19 cellular contexts compared by ENCODE assay signal in genomic region chr3:129732200-129732876, GRCh38.
DNase-seq lines count a peak whose midpoint lies in the region; ATAC-seq lines count a peak whose summit lies in the region.
"Had no signal": no experiment of that assay in that cellular context is flagged by ENCODE, and none has a peak within 500 bp of the region (broad histone marks: within the 10 kb centered on the region; RNA-seq: fewer than 3 reads in every experiment).

No MANE protein-coding gene starts in this region.

- H3K27ac ChIP-seq in HUES6 (ENCODE audit: low read depth, low read length): peak overlapping the region; percentile 32; the same call in 1 of the 2 replicates
- H3K27ac ChIP-seq in angular gyrus (ENCODE audit: low read depth, low read length): peak overlapping the region; percentile 16
- H3K27ac ChIP-seq: hepatocyte, neutrophil, sigmoid colon had no signal

- no peaks in the 10 kb centered on the region for H3K27me3 Mint-ChIP-seq in activated T-helper 17 cell treated with anti-CD3 and anti-CD28 coated beads, Interleukin-2, amount 50 U/mL, for 72 hours
- H3K27me3 Mint-ChIP-seq: activated naive CD8-positive, alpha-beta T cell treated with anti-CD3 and anti-CD28 coated beads, Interleukin-2, amount 10 ng/mL, durations not matched to agents 7 days and 5 days; CD4-positive, alpha-beta memory T cell; effector memory CD8-positive, alpha-beta T cell had no signal

- H3K9ac ChIP-seq in HUES6 (ENCODE audit: low read length): no peak overlapping the region

- H3K4me3 ChIP-seq in HUES6 (ENCODE audit: low read depth, low read length): no peak overlapping the region
- H3K4me3 ChIP-seq: hepatocyte, sigmoid colon had no signal

- no peaks in the 10 kb centered on the region for H3K36me3 ChIP-seq in HUES6 (ENCODE audit: control insufficient read depth, insufficient read depth, low read length)
- H3K36me3 ChIP-seq: sigmoid colon had no signal

- H3K9me3 Mint-ChIP-seq in activated T-helper 17 cell treated with anti-CD3 and anti-CD28 coated beads, Interleukin-2, amount 50 U/mL, for 72 hours: no peaks in the 10 kb centered on the region
- H3K9me3 Mint-ChIP-seq: activated naive CD8-positive, alpha-beta T cell treated with anti-CD3 and anti-CD28 coated beads, Interleukin-2, amount 10 ng/mL, durations not matched to agents 7 days and 5 days; CD4-positive, alpha-beta memory T cell; effector memory CD8-positive, alpha-beta T cell had no signal

- no peaks in the 10 kb centered on the region for H3K4me1 Mint-ChIP-seq in activated T-helper 17 cell treated with anti-CD3 and anti-CD28 coated beads, Interleukin-2, amount 50 U/mL, for 72 hours
- H3K4me1 Mint-ChIP-seq: activated naive CD8-positive, alpha-beta T cell treated with anti-CD3 and anti-CD28 coated beads, Interleukin-2, amount 10 ng/mL, durations not matched to agents 7 days and 5 days had no signal

- peaks cover 25% of the 10 kb centered on the region for H3K4me1 ChIP-seq in HUES6 (ENCODE audit: control insufficient read depth, insufficient read depth, low read length)

- no peaks in the 10 kb centered on the region for H3K9me3 ChIP-seq in HUES6 (ENCODE audit: control insufficient read depth, insufficient read depth, low read depth, low read length)
- H3K9me3 ChIP-seq: neutrophil, sigmoid colon had no signal

- H3K4me3 Mint-ChIP-seq in activated T-helper 17 cell treated with anti-CD3 and anti-CD28 coated beads, Interleukin-2, amount 50 U/mL, for 72 hours: no peak overlapping the region
- H3K4me3 Mint-ChIP-seq: activated naive CD8-positive, alpha-beta T cell treated with anti-CD3 and anti-CD28 coated beads, Interleukin-2, amount 10 ng/mL, durations not matched to agents 7 days and 5 days; CD4-positive, alpha-beta memory T cell; effector memory CD8-positive, alpha-beta T cell had no signal

- peak; percentile 31 for DNase-seq in Ammon's horn (ENCODE audit: low spot score)
- DNase-seq in inferior parietal cortex (ENCODE audit: extremely low spot score): peak; percentile 26
- DNase-seq in occipital lobe (lab: John Stamatoyannopoulos, UW): no peak
- no peak for DNase-seq in AG08396 (ENCODE audit: low spot score)
- no peak for DNase-seq in SIG-M5 treated with dmso at 0.1 percent for 504 hours (lab: John Stamatoyannopoulos, UW; ENCODE audit: unreplicated experiment)
- DNase-seq: ACHN; activated naive CD8-positive, alpha-beta T cell treated with anti-CD3 and anti-CD28 coated beads, Interleukin-2, amount 10 ng/mL, durations not matched to agents 7 days and 5 days; CD4-positive, alpha-beta memory T cell; effector memory CD8-positive, alpha-beta T cell; kidney glomerular epithelial cell; MV-4-11; sigmoid colon; stimulated activated CD4-positive, alpha-beta T cell treated with anti-CD3 and anti-CD28 coated beads, Interleukin-1b, Interleukin-23, amount 100 ng/mL, for 48 hours had no signal

- no peak overlapping the region for H3K27ac Mint-ChIP-seq in activated T-helper 17 cell treated with anti-CD3 and anti-CD28 coated beads, Interleukin-2, amount 50 U/mL, for 72 hours
- H3K27ac Mint-ChIP-seq: activated naive CD8-positive, alpha-beta T cell treated with anti-CD3 and anti-CD28 coated beads, Interleukin-2, amount 10 ng/mL, durations not matched to agents 7 days and 5 days; CD4-positive, alpha-beta memory T cell; effector memory CD8-positive, alpha-beta T cell had no signal

- H3K27me3 ChIP-seq in HUES6 (ENCODE audit: control insufficient read depth, insufficient read depth, low read length): no peaks in the 10 kb centered on the region
- H3K27me3 ChIP-seq: hepatocyte, neutrophil, sigmoid colon had no signal

- H3K36me3 Mint-ChIP-seq in activated T-helper 17 cell treated with anti-CD3 and anti-CD28 coated beads, Interleukin-2, amount 50 U/mL, for 72 hours (ENCODE audit: low read depth): no peaks in the 10 kb centered on the region
- H3K36me3 Mint-ChIP-seq: activated naive CD8-positive, alpha-beta T cell treated with anti-CD3 and anti-CD28 coated beads, Interleukin-2, amount 10 ng/mL, durations not matched to agents 7 days and 5 days; CD4-positive, alpha-beta memory T cell had no signal

- no peak for ATAC-seq in activated T-helper 17 cell treated with anti-CD3 and anti-CD28 coated beads, Interleukin-2, amount 50 U/mL, for 72 hours (replicated peaks)
- ATAC-seq: effector memory CD8-positive, alpha-beta T cell; Right ventricle myocardium inferior had no signal

Comparison
In these comparisons a context has a peak if more than half of its experiments do, and no peak if none do; other contexts are left out.
1. DNase-seq: peak in Ammon's horn (single experiment) and inferior parietal cortex (single experiment); none in occipital lobe (single experiment), AG08396 (single experiment) and SIG-M5 treated with dmso at 0.1 percent for 504 hours (single experiment).